ENCODE assay signal across 17 cellular contexts in the genomic region with DNA sequence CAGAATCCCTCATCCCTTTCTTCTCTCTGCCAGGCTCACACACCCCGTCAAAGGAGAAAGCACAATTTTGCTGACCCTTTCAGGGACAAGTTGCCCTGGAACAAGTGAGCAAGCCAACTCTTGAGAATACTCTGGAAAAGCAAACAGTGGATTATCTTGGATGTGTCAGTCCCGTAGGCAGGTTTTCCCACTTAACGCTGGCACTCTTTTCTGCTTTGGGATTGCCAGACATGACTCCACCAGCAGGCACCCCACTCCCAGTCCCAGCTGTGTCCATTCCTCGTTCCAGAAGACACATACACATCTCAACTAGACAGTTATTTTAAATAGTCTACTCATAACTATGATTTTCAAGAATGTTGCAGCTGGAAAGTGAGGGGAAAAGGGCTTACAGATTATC.
DNase-seq lines count a peak whose midpoint lies in the region; TF ChIP-seq lines count a peak whose summit lies in the region.
"Had no signal": no experiment of that assay in that cellular context is flagged by ENCODE, and none has a peak within 500 bp of the region (broad histone marks: within the 10 kb centered on the region; RNA-seq: fewer than 3 reads in every experiment).

No MANE protein-coding gene starts in this region.

- H2BK120ac ChIP-seq in mesendoderm (ENCODE audit: low read depth, low read length), result no peak overlapping the region

- no peak overlapping the region for H4K8ac ChIP-seq in mesendoderm (ENCODE audit: low read depth, low read length)

- TF ChIP-seq CTCF in chondrocyte (IDR thresholded peaks at IDR 0.05) (no peak), coronary artery (IDR thresholded peaks at IDR 0.05) (no peak)

- H3K4me2 ChIP-seq in mesendoderm (ENCODE audit: low read length), result no peak overlapping the region
- H3K4me2 ChIP-seq: BLaER1 treated with 17β-estradiol and CSF1 and Interleukin-3, amounts not matched to agents 10 nM and 100 nM had no signal

- H3K36me3 Mint-ChIP-seq in chondrocyte (ENCODE audit: low read depth), result no peaks in the 10 kb centered on the region
- H3K36me3 Mint-ChIP-seq: brain had no signal

- no peaks in the 10 kb centered on the region for H3K27me3 ChIP-seq in mesendoderm (ENCODE audit: insufficient read depth, low read length, poor library complexity)
- H3K27me3 ChIP-seq: BLaER1 treated with 17β-estradiol and CSF1 and Interleukin-3, amounts not matched to agents 10 nM and 100 nM had no signal

- no peak overlapping the region for H3K9ac ChIP-seq in mesendoderm (ENCODE audit: low read length)
- H3K9ac ChIP-seq: BLaER1 treated with 17β-estradiol and CSF1 and Interleukin-3, amounts not matched to agents 10 nM and 100 nM had no signal

- no peak overlapping the region for H3K56ac ChIP-seq in mesendoderm (ENCODE audit: low read length)

- H4K5ac ChIP-seq in mesendoderm (ENCODE audit: low read length), result no peak overlapping the region

- H3K4me1 ChIP-seq in mesendoderm (ENCODE audit: control insufficient read depth, low read depth, low read length), result peaks cover 4% of the 10 kb centered on the region

- H3K27ac Mint-ChIP-seq in chondrocyte (ENCODE audit: unreplicated experiment), result peak overlapping the region; percentile 29
- H3K27ac Mint-ChIP-seq: brain had no signal

- no peaks in the 10 kb centered on the region for H3K9me3 Mint-ChIP-seq in chondrocyte (ENCODE audit: low read depth)

- H3K79me1 ChIP-seq in mesendoderm (ENCODE audit: low read length), result no peaks in the 10 kb centered on the region

- no peak overlapping the region for H3K4me3 Mint-ChIP-seq in chondrocyte (ENCODE audit: unreplicated experiment)
- H3K4me3 Mint-ChIP-seq: brain had no signal

- peaks cover 2% of the 10 kb centered on the region for H3K27me3 Mint-ChIP-seq in chondrocyte (ENCODE audit: low read depth)

- H3K4me3 ChIP-seq in mesendoderm (ENCODE audit: low read length) (no peak overlapping the region), coronary artery (no peak overlapping the region)
- H3K4me3 ChIP-seq: BLaER1 treated with 17β-estradiol and CSF1 and Interleukin-3, amounts not matched to agents 10 nM and 100 nM had no signal

- DNase-seq in A172 (ENCODE audit: low spot score), result peak; percentile 15
- peak; percentile 55 for DNase-seq in LoVo (ENCODE audit: low spot score)
- DNase-seq in chondrocyte (ENCODE audit: low spot score), result no peak
- DNase-seq in mesendoderm, result no peak
- DNase-seq in iPS-NIHi7 (ENCODE audit: extremely low spot score), result no peak
- no peak for DNase-seq in ureter (ENCODE audit: low spot score)
- no peak for DNase-seq in foreskin melanocyte
- DNase-seq in coronary artery (ENCODE audit: low spot score), result no peak
- DNase-seq: activated CD4-positive, alpha-beta T cell treated with anti-CD3 and anti-CD28 coated beads for 48 hours; cortex of kidney; left colon; SIG-M5; T-helper 1 cell had no signal

- H3K79me2 ChIP-seq in mesendoderm (ENCODE audit: control insufficient read depth, insufficient read depth, low read length), result no peaks in the 10 kb centered on the region

- H3K18ac ChIP-seq in mesendoderm (ENCODE audit: low read length), result no peak overlapping the region

- H2BK15ac ChIP-seq in mesendoderm (replicated peaks; ENCODE audit: low read depth), result no peak overlapping the region

- H2BK5ac ChIP-seq in mesendoderm (ENCODE audit: low read length), result peak overlapping the region; percentile 69

- H2AK5ac ChIP-seq in mesendoderm (ENCODE audit: low read length), result peak overlapping the region; percentile 72

- H3K36me3 ChIP-seq in mesendoderm (ENCODE audit: control insufficient read depth, insufficient read depth, low read length), result no peaks in the 10 kb centered on the region
- H3K36me3 ChIP-seq: BLaER1 treated with 17β-estradiol and CSF1 and Interleukin-3, amounts not matched to agents 10 nM and 100 nM; neutrophil had no signal

- no CpG with 5 or more reads among the region's 4 CpGs for WGBS in mesendoderm (ENCODE audit: extremely low coverage, insufficient coverage, low lambda C conversion rate)

- H3K27ac ChIP-seq in mesendoderm (ENCODE audit: low read depth, low read length) (no peak overlapping the region), coronary artery (no peak overlapping the region)
- H3K27ac ChIP-seq: BLaER1 treated with 17β-estradiol and CSF1 and Interleukin-3, amounts not matched to agents 10 nM and 100 nM; HL-60; neutrophil had no signal

- H3K4me1 Mint-ChIP-seq in chondrocyte (ENCODE audit: low read depth), result peaks cover 42% of the 10 kb centered on the region
- H3K4me1 Mint-ChIP-seq: brain had no signal

- no peak overlapping the region for H3K4ac ChIP-seq in mesendoderm (ENCODE audit: low read depth, low read length)

- H3K23ac ChIP-seq in mesendoderm (ENCODE audit: low read length), result no peak overlapping the region

Comparison
In these comparisons a context has a peak if more than half of its experiments do, and no peak if none do; other contexts are left out.
1. DNase-seq: peak in A172 (single experiment) and LoVo (single experiment); none in chondrocyte (single experiment), mesendoderm (single experiment), iPS-NIHi7 (single experiment), ureter (single experiment), foreskin melanocyte (single experiment) and coronary artery (single experiment).